29 cellular contexts compared by ENCODE assay signal in genomic region chr3:13827699-13828098, GRCh38. TPM values are rescaled to one million over a fixed set of nuclear protein-coding genes. Genes with fewer than 3 reads are reported as not detected.
"Had no signal": no experiment of that assay in that cellular context is flagged by ENCODE, and none has a peak within 500 bp of the region (broad histone marks: within the 10 kb centered on the region; RNA-seq: fewer than 3 reads in every experiment).

No MANE protein-coding gene starts in this region.

- H3K27me3 Mint-ChIP-seq: activated CD4-positive, alpha-beta T cell treated with anti-CD3 and anti-CD28 coated beads, Interleukin-2, amount 10 ng/mL, durations not matched to agents 7 days and 5 days; activated CD8-positive, alpha-beta T cell treated with anti-CD3 and anti-CD28 coated beads for 36 hours; activated naive CD8-positive, alpha-beta T cell treated with anti-CD3 and anti-CD28 coated beads, Interleukin-2, amount 10 ng/mL, durations not matched to agents 7 days and 5 days; T-cell had no signal

- H3K4me3 ChIP-seq: adrenal gland, Peyer's patch, SK-N-MC had no signal

- H3K36me3 Mint-ChIP-seq: activated naive CD8-positive, alpha-beta T cell treated with anti-CD3 and anti-CD28 coated beads, Interleukin-2, amount 10 ng/mL, durations not matched to agents 7 days and 5 days had no signal

- H3K27ac Mint-ChIP-seq: activated CD4-positive, alpha-beta T cell treated with anti-CD3 and anti-CD28 coated beads, Interleukin-2, amount 10 ng/mL, durations not matched to agents 7 days and 5 days; activated CD8-positive, alpha-beta T cell treated with anti-CD3 and anti-CD28 coated beads for 36 hours; activated naive CD8-positive, alpha-beta T cell treated with anti-CD3 and anti-CD28 coated beads, Interleukin-2, amount 10 ng/mL, durations not matched to agents 7 days and 5 days; activated T-cell treated with anti-CD3 and anti-CD28 coated beads, Interleukin-2, amount 50 U/mL, for 72 hours; activated T-helper 2 cell treated with anti-CD3 and anti-CD28 coated beads, Interferon-gamma antibody, Interleukin-2, Interleukin-4, amounts not matched to agents 10 μg/mL and 5 μg/mL and 100 μg/mL, durations not matched to agents 14 hours and 24 hours and 36 hours; T-cell had no signal

- H3K27ac ChIP-seq: adrenal gland, Peyer's patch, SK-N-MC, VCaP had no signal

- H3K4me3 Mint-ChIP-seq: activated CD4-positive, alpha-beta T cell treated with anti-CD3 and anti-CD28 coated beads, Interleukin-2, amount 10 ng/mL, durations not matched to agents 7 days and 5 days; activated CD8-positive, alpha-beta T cell treated with anti-CD3 and anti-CD28 coated beads for 36 hours; activated naive CD8-positive, alpha-beta T cell treated with anti-CD3 and anti-CD28 coated beads, Interleukin-2, amount 10 ng/mL, durations not matched to agents 7 days and 5 days; activated T-cell treated with anti-CD3 and anti-CD28 coated beads, Interleukin-2, amount 50 U/mL, for 72 hours; T-cell had no signal

- H3K36me3 ChIP-seq: adrenal gland, Peyer's patch had no signal

- H3K4me1 Mint-ChIP-seq: activated CD4-positive, alpha-beta T cell treated with anti-CD3 and anti-CD28 coated beads, Interleukin-2, amount 10 ng/mL, durations not matched to agents 7 days and 5 days; activated naive CD8-positive, alpha-beta T cell treated with anti-CD3 and anti-CD28 coated beads, Interleukin-2, amount 10 ng/mL, durations not matched to agents 7 days and 5 days had no signal

- DNase-seq: activated CD4-positive, alpha-beta T cell treated with anti-CD3 and anti-CD28 coated beads, Interleukin-2, amount 10 ng/mL, durations not matched to agents 7 days and 5 days; activated CD4-positive, CD25-positive, alpha-beta regulatory T cell; activated CD8-positive, alpha-beta memory T cell treated with anti-CD3 and anti-CD28 coated beads, Interleukin-2, amount 50 U/mL, for 4 hours; activated CD8-positive, alpha-beta T cell treated with anti-CD3 and anti-CD28 coated beads for 36 hours; activated gamma-delta T cell treated with Interleukin-2 at 50 U/mL for 16 hours; activated naive CD4-positive, alpha-beta T cell treated with anti-CD3 and anti-CD28 coated beads, Interleukin-2, amount 50 U/mL, for 16 hours; activated naive CD8-positive, alpha-beta T cell treated with anti-CD3 and anti-CD28 coated beads, Interleukin-2, amount 10 ng/mL, durations not matched to agents 7 days and 5 days; activated T-cell treated with anti-CD3 and anti-CD28 coated beads, Interleukin-2, amount 50 U/mL, for 72 hours; adrenal gland; anterior cingulate cortex; Kasumi-1; KBM-7; NCI-H1105 treated with DMSO at 0.1 percent for 48 hours; NCI-H1436 treated with DMSO at 0.1 percent for 48 hours; NCI-H187; NCI-H2081; NCI-H510A treated with DMSO at 0.1 percent for 48 hours; NCI-H69; NK-92 treated with Interleukin-12 subunit alpha and Interleukin-12 subunit beta, amount 100 ng/mL, for 24 hours; OCI-M1; Peyer's patch; SIG-M5; T-cell; T-helper 2 cell; T1000 had no signal

- H3K9me3 ChIP-seq: adrenal gland had no signal

- H3K4me1 ChIP-seq: adrenal gland, Peyer's patch had no signal

- ATAC-seq: activated CD8-positive, alpha-beta T cell treated with anti-CD3 and anti-CD28 coated beads for 36 hours; activated T-cell treated with anti-CD3 and anti-CD28 coated beads, Interleukin-2, amount 50 U/mL, for 72 hours; T-cell had no signal

- H3K27me3 ChIP-seq: adrenal gland, Peyer's patch had no signal

- H3K9me3 Mint-ChIP-seq: activated CD4-positive, alpha-beta T cell treated with anti-CD3 and anti-CD28 coated beads, Interleukin-2, amount 10 ng/mL, durations not matched to agents 7 days and 5 days; activated CD8-positive, alpha-beta T cell treated with anti-CD3 and anti-CD28 coated beads for 36 hours; activated naive CD8-positive, alpha-beta T cell treated with anti-CD3 and anti-CD28 coated beads, Interleukin-2, amount 10 ng/mL, durations not matched to agents 7 days and 5 days; activated T-cell treated with anti-CD3 and anti-CD28 coated beads, Interleukin-2, amount 50 U/mL, for 72 hours; activated T-helper 2 cell treated with anti-CD3 and anti-CD28 coated beads, Interferon-gamma antibody, Interleukin-2, Interleukin-4, amounts not matched to agents 10 μg/mL and 5 μg/mL and 100 μg/mL, durations not matched to agents 14 hours and 24 hours and 36 hours; T-cell had no signal

RNA-seq across cellular contexts. Expression of gene WNT7A, which starts 52.2 kb away (rescaled TPM):
- total RNA-seq: activated T-helper 2 cell treated with anti-CD3 and anti-CD28 coated beads, Interferon-gamma antibody, Interleukin-2, Interleukin-4, amounts not matched to agents 10 μg/mL and 5 μg/mL and 100 μg/mL, durations not matched to agents 14 hours and 24 hours and 36 hours; cardiac septum; Peyer's patch had no signal
- polyA plus RNA-seq: adrenal gland had no signal
